Comparison of ENCODE assay signal across 11 cellular contexts in genomic region chr5:132455614-132456115, GRCh38. TPM values are rescaled to one million over a fixed set of nuclear protein-coding genes. Genes with fewer than 3 reads are reported as not detected.
DNase-seq lines count a peak whose midpoint lies in the region; ATAC-seq and TF ChIP-seq lines count a peak whose summit lies in the region.
"Had no signal": no experiment of that assay in that cellular context is flagged by ENCODE, and none has a peak within 500 bp of the region (broad histone marks: within the 10 kb centered on the region; RNA-seq: fewer than 3 reads in every experiment).

No MANE protein-coding gene starts in this region.

- H3K36me3 Mint-ChIP-seq in T-helper 2 cell treated with Interferon-gamma antibody and Interleukin-4, amounts not matched to agents 5 μg/mL and 100 μg/mL, for 36 hours (ENCODE audit: low read depth) = peaks cover 62% of the 10 kb centered on the region
- peaks cover 15 to 40% of the 10 kb centered on the region in 2 donors for H3K36me3 Mint-ChIP-seq in stimulated activated naive B cell treated with anti-CD40 and anti-IgM and Interleukin-4, amounts not matched to agents 10 μg/mL and 1 μg/mL and 100 μg/mL, for 72 hours

- no peak for DNase-seq in T-helper 2 cell treated with Interferon-gamma antibody and Interleukin-4, amounts not matched to agents 5 μg/mL and 100 μg/mL, for 36 hours (ENCODE audit: low spot score)
- DNase-seq in T-helper 2 cell = no peak
- DNase-seq in OCI-LY7 (ENCODE audit: low spot score) = no peak
- DNase-seq in esophagus muscularis mucosa (ENCODE audit: extremely low spot score) = no peak
- no peak for DNase-seq in stimulated activated naive B cell treated with anti-CD40 and anti-IgM and Interleukin-4, amounts not matched to agents 10 μg/mL and 1 μg/mL and 100 μg/mL, for 72 hours
- no peak for DNase-seq in NCI-H2227 (lab: John Stamatoyannopoulos, UW; ENCODE audit: unreplicated experiment)
- no peak for DNase-seq in aorta
- DNase-seq: amniotic stem cell, MG63, SHP77 had no signal

- no peak for ATAC-seq in stimulated activated naive B cell treated with anti-CD40 and anti-IgM and Interleukin-4, amounts not matched to agents 10 μg/mL and 1 μg/mL and 100 μg/mL, for 72 hours (replicated peaks)
- ATAC-seq in aorta (ENCODE audit: low FRiP score) (no peak), HG03520 (IDR thresholded peaks at IDR 0.05; ENCODE audit: unreplicated experiment) (no peak)

- TF ChIP-seq EP300 in esophagus muscularis mucosa (IDR thresholded peaks at IDR 0.05) = no peak

- H3K36me3 ChIP-seq in OCI-LY7 (ENCODE audit: insufficient read depth, low read length) = no peaks in the 10 kb centered on the region
- H3K36me3 ChIP-seq in esophagus muscularis mucosa = peaks cover 0 to 51% (median 18%) of the 10 kb centered on the region in 4 donors
- H3K36me3 ChIP-seq in aorta (ENCODE audit: control insufficient read depth in 1 of 2, insufficient read depth in 2 of 2, low read length in 1 of 2) = peaks cover 0 to 3% of the 10 kb centered on the region in 2 donors

- no peak for TF ChIP-seq POLR2A in esophagus muscularis mucosa (IDR thresholded peaks at IDR 0.05; ENCODE audit: low read depth)

- H3K4me2 ChIP-seq in OCI-LY7 (ENCODE audit: low read length) = peak overlapping the region; percentile 65

- no peaks in the 10 kb centered on the region for H3K9me2 ChIP-seq in OCI-LY7 (ENCODE audit: insufficient read depth, low read length)

- H3K27ac ChIP-seq in OCI-LY7 (ENCODE audit: low read depth, low read length, poor library complexity, severe bottlenecking) (peak overlapping the region; percentile 82), esophagus muscularis mucosa (replicated peaks in 1 of 4) (peak overlapping the region; percentile 60 to 77 (median 66)), aorta (ENCODE audit: low read depth in 1 of 2, low read length in 2 of 2) (no peak overlapping the region)

- peaks cover 78% of the 10 kb centered on the region for H3K4me1 Mint-ChIP-seq in T-helper 2 cell treated with Interferon-gamma antibody and Interleukin-4, amounts not matched to agents 5 μg/mL and 100 μg/mL, for 36 hours (ENCODE audit: low read depth)
- peaks cover 68 to 82% of the 10 kb centered on the region in 2 donors for H3K4me1 Mint-ChIP-seq in stimulated activated naive B cell treated with anti-CD40 and anti-IgM and Interleukin-4, amounts not matched to agents 10 μg/mL and 1 μg/mL and 100 μg/mL, for 72 hours

- no peak overlapping the region for H2AFZ ChIP-seq in OCI-LY7 (ENCODE audit: low read length)

- peak overlapping the region; percentile 79 for H3K4me3 Mint-ChIP-seq in T-helper 2 cell treated with Interferon-gamma antibody and Interleukin-4, amounts not matched to agents 5 μg/mL and 100 μg/mL, for 36 hours
- H3K4me3 Mint-ChIP-seq in stimulated activated naive B cell treated with anti-CD40 and anti-IgM and Interleukin-4, amounts not matched to agents 10 μg/mL and 1 μg/mL and 100 μg/mL, for 72 hours = peak overlapping the region; percentile 61 to 75

- H3K4me3 ChIP-seq in OCI-LY7 (ENCODE audit: low read depth, low read length, poor library complexity, severe bottlenecking) (peak overlapping the region; percentile 47), esophagus muscularis mucosa (no peak overlapping the region), aorta (ENCODE audit: low read length in 2 of 2) (no peak overlapping the region)
- H3K4me3 ChIP-seq: MG63 had no signal

- no peaks in the 10 kb centered on the region for H4K20me1 ChIP-seq in OCI-LY7 (ENCODE audit: insufficient read depth, low read length)

- 61% methylated on average over 5 of the region's 5 CpGs for WGBS in esophagus muscularis mucosa
- WGBS in aorta, 2 donors = 68% methylated on average over 5 of the region's 5 CpGs

- H3K27me3 ChIP-seq in esophagus muscularis mucosa (no peaks in the 10 kb centered on the region), aorta (ENCODE audit: control insufficient read depth in 1 of 2, insufficient read depth in 2 of 2, low read length in 1 of 2) (no peaks in the 10 kb centered on the region)
- H3K27me3 ChIP-seq: MG63 had no signal

- no peaks in the 10 kb centered on the region for H3K9me3 ChIP-seq in OCI-LY7 (ENCODE audit: low read length)
- no peaks in the 10 kb centered on the region for H3K9me3 ChIP-seq in esophagus muscularis mucosa
- no peaks in the 10 kb centered on the region for H3K9me3 ChIP-seq in aorta (ENCODE audit: control insufficient read depth, low read length)
- H3K9me3 ChIP-seq: MG63 had no signal

- no peaks in the 10 kb centered on the region for H3K27me3 Mint-ChIP-seq in T-helper 2 cell treated with Interferon-gamma antibody and Interleukin-4, amounts not matched to agents 5 μg/mL and 100 μg/mL, for 36 hours (ENCODE audit: low read depth)
- no peaks in the 10 kb centered on the region for H3K27me3 Mint-ChIP-seq in stimulated activated naive B cell treated with anti-CD40 and anti-IgM and Interleukin-4, amounts not matched to agents 10 μg/mL and 1 μg/mL and 100 μg/mL, for 72 hours

- intact Hi-C loops in OCI-LY7 (cut with micrococcal nuclease; ENCODE audit: unreplicated experiment) (loop anchor here (2.0 kb wide), 2 partner anchors 29 to 35 kb away; partner anchors contain the start of gene IRF1), esophagus muscularis mucosa (cut with DNase I) (no loop called here), aorta (cut with DNase I) (no loop called here)

- no peaks in the 10 kb centered on the region for H3K79me2 ChIP-seq in OCI-LY7 (ENCODE audit: insufficient read depth, low read depth, low read length)

- no TSS peak for BruUV-seq in OCI-LY7 (replicated peaks; lab: Mats Ljungman, UMichigan)

- H3K27ac Mint-ChIP-seq in T-helper 2 cell treated with Interferon-gamma antibody and Interleukin-4, amounts not matched to agents 5 μg/mL and 100 μg/mL, for 36 hours = peak overlapping the region; percentile 99
- peak overlapping the region; percentile 98 for H3K27ac Mint-ChIP-seq in stimulated activated naive B cell treated with anti-CD40 and anti-IgM and Interleukin-4, amounts not matched to agents 10 μg/mL and 1 μg/mL and 100 μg/mL, for 72 hours

- CTCF ChIA-PET in OCI-LY7 (lab: Charles Lee; ENCODE audit: unreplicated experiment) = no interaction called here

- H3K4me1 ChIP-seq in OCI-LY7 (ENCODE audit: insufficient read depth, low read length, poor library complexity, severe bottlenecking) (peaks cover 62% of the 10 kb centered on the region), esophagus muscularis mucosa (peaks cover 47 to 76% (median 55%) of the 10 kb centered on the region in 4 donors), aorta (ENCODE audit: control insufficient read depth in 1 of 2, insufficient read depth in 2 of 2, low read length in 2 of 2) (no peaks in the 10 kb centered on the region)

- no peak for TF ChIP-seq CTCF in OCI-LY7 (conservative IDR thresholded peaks at IDR 0.05; ENCODE audit: low read length)
- no peak for TF ChIP-seq CTCF in esophagus muscularis mucosa (IDR thresholded peaks at IDR 0.05)

- H3K9me3 Mint-ChIP-seq in T-helper 2 cell treated with Interferon-gamma antibody and Interleukin-4, amounts not matched to agents 5 μg/mL and 100 μg/mL, for 36 hours = no peaks in the 10 kb centered on the region
- no peaks in the 10 kb centered on the region for H3K9me3 Mint-ChIP-seq in stimulated activated naive B cell treated with anti-CD40 and anti-IgM and Interleukin-4, amounts not matched to agents 10 μg/mL and 1 μg/mL and 100 μg/mL, for 72 hours

- POLR2A ChIA-PET in OCI-LY7 (lab: Charles Lee) = interaction anchor here (0.6 to 4.8 kb wide), 10 partner anchors 8 to 426 kb away, joined by 3 to 26 read pairs (median 4); partner anchors contain the start of gene IRF1

RNA-seq across cellular contexts. Expression of gene IRF1, which starts 34.9 kb away (rescaled TPM):
- total RNA-seq in OCI-LY7 (2014; rRNA removed; shearing (Covaris generic)) = 25.9 and 39.4 TPM in 2 replicates
- total RNA-seq in OCI-LY7 (2022) (24.8 and 32.3 TPM in 2 replicates), esophagus muscularis mucosa (100 to 1,000 TPM in 1 of 4 donors, 10 to 100 TPM in 3; 20.6 to 289 (median 29.6) TPM), aorta (10 to 100 TPM; 26.8 to 36.1 TPM)
- 10 to 100 TPM; 12.9 to 13.1 TPM for polyA plus RNA-seq in aorta

Comparison
In these comparisons a context has a peak if more than half of its experiments do, and no peak if none do; other contexts are left out.
1. H3K27ac ChIP-seq: peak in OCI-LY7 (single experiment) and esophagus muscularis mucosa (4 of 4); none in aorta (0 of 2).